Comparison of ENCODE assay signal across 8 cellular contexts in genomic region chr16:51152691-51153261, GRCh38. TPM values are rescaled to one million over a fixed set of nuclear protein-coding genes. Genes with fewer than 3 reads are reported as not detected.
A peak's percentile ranks its signal among the peaks of the same experiment; 100 is the strongest.
DNase-seq lines count a peak whose midpoint lies in the region; ATAC-seq, FAIRE-seq and TF ChIP-seq lines count a peak whose summit lies in the region.
"Had no signal": no experiment of that assay in that cellular context is flagged by ENCODE, and none has a peak within 500 bp of the region (broad histone marks: within the 10 kb centered on the region; RNA-seq: fewer than 3 reads in every experiment).

No MANE protein-coding gene starts in this region.

- no peaks in the 10 kb centered on the region for H4K20me1 ChIP-seq in smooth muscle cell (ENCODE audit: low read depth)

- H3K9ac ChIP-seq in smooth muscle cell (ENCODE audit: low read depth), result no peak overlapping the region

- H3K27me3 ChIP-seq in smooth muscle cell (ENCODE audit: low read depth), result peaks cover 60% of the 10 kb centered on the region

- H3K27ac ChIP-seq in smooth muscle cell (ENCODE audit: low read depth), result no peak overlapping the region
- H3K27ac ChIP-seq: neutrophil had no signal

- H3K9me3 Mint-ChIP-seq in activated T-helper 1 cell treated with anti-CD3 and anti-CD28 coated beads, Interleukin-12 subunit alpha, Interleukin-12 subunit beta, Interleukin-2, Interleukin-4 antibody, amounts not matched to agents 30 ng/mL and 10 ng/mL and 1 ng/mL, durations not matched to agents 14 hours and 24 hours and 36 hours, result peaks cover 5% of the 10 kb centered on the region

- H3F3A ChIP-seq in smooth muscle cell (ENCODE audit: low read depth), result no peaks in the 10 kb centered on the region

- no peaks in the 10 kb centered on the region for H3K36me3 ChIP-seq in smooth muscle cell (ENCODE audit: low read depth)
- H3K36me3 ChIP-seq: neutrophil had no signal

- TF ChIP-seq CTCF in smooth muscle cell (IDR thresholded peaks at IDR 0.05; ENCODE audit: borderline replicate concordance, insufficient read depth, poor library complexity, severe bottlenecking), result no peak

- DNase-seq in H54 (ENCODE audit: insufficient read length, low spot score), result peak; percentile 24
- no peak for DNase-seq in activated T-helper 1 cell treated with anti-CD3 and anti-CD28 coated beads, Interleukin-12 subunit alpha, Interleukin-12 subunit beta, Interleukin-2, Interleukin-4 antibody, amounts not matched to agents 30 ng/mL and 10 ng/mL and 1 ng/mL, durations not matched to agents 14 hours and 24 hours and 36 hours (ENCODE audit: low spot score)
- DNase-seq in smooth muscle cell (lab: John Stamatoyannopoulos, UW; ENCODE audit: unreplicated experiment), result no peak
- no peak for DNase-seq in NCI-H526 treated with DMSO at 0.1 percent for 48 hours (lab: John Stamatoyannopoulos, UW)
- no peak for DNase-seq in stimulated activated CD8-positive, alpha-beta memory T cell treated with anti-CD3 and anti-CD28 coated beads, Interleukin-4, amount 100 ng/mL, for 48 hours

- H3K4me3 Mint-ChIP-seq in activated T-helper 1 cell treated with anti-CD3 and anti-CD28 coated beads, Interleukin-12 subunit alpha, Interleukin-12 subunit beta, Interleukin-2, Interleukin-4 antibody, amounts not matched to agents 30 ng/mL and 10 ng/mL and 1 ng/mL, durations not matched to agents 14 hours and 24 hours and 36 hours, result peak overlapping the region; percentile 27

- peak overlapping the region; percentile 73 for H2AFZ ChIP-seq in smooth muscle cell (ENCODE audit: low read depth)

- peak overlapping the region; percentile 92 for H3K4me3 ChIP-seq in iPS-18c (ENCODE audit: insufficient read depth, low read depth, low read length)
- peak overlapping the region; percentile 76 for H3K4me3 ChIP-seq in smooth muscle cell

- WGBS in smooth muscle cell (ENCODE audit: low lambda C conversion rate), result 2% methylated on average over 41 of the region's 51 CpGs

- intact Hi-C loops in activated T-helper 1 cell treated with anti-CD3 and anti-CD28 coated beads, Interleukin-12 subunit alpha, Interleukin-12 subunit beta, Interleukin-2, Interleukin-4 antibody, amounts not matched to agents 30 ng/mL and 10 ng/mL and 1 ng/mL, durations not matched to agents 14 hours and 24 hours and 36 hours (cut with micrococcal nuclease), result loop anchor here (10.0 kb wide), 1 partner anchor 1868 kb away; the partner anchor contains the start of gene CBLN1

- peak overlapping the region; percentile 90 for H3K4me2 ChIP-seq in smooth muscle cell

- peaks cover 6% of the 10 kb centered on the region for H3K9me3 ChIP-seq in iPS-18c (ENCODE audit: control insufficient read depth, insufficient read depth, low read length)
- no peaks in the 10 kb centered on the region for H3K9me3 ChIP-seq in smooth muscle cell (replicated peaks; ENCODE audit: low read depth)
- H3K9me3 ChIP-seq: neutrophil had no signal

- H3K4me1 Mint-ChIP-seq in activated T-helper 1 cell treated with anti-CD3 and anti-CD28 coated beads, Interleukin-12 subunit alpha, Interleukin-12 subunit beta, Interleukin-2, Interleukin-4 antibody, amounts not matched to agents 30 ng/mL and 10 ng/mL and 1 ng/mL, durations not matched to agents 14 hours and 24 hours and 36 hours (ENCODE audit: low read depth), result no peaks in the 10 kb centered on the region

- H3K27me3 Mint-ChIP-seq in activated T-helper 1 cell treated with anti-CD3 and anti-CD28 coated beads, Interleukin-12 subunit alpha, Interleukin-12 subunit beta, Interleukin-2, Interleukin-4 antibody, amounts not matched to agents 30 ng/mL and 10 ng/mL and 1 ng/mL, durations not matched to agents 14 hours and 24 hours and 36 hours (ENCODE audit: insufficient read depth), result peaks cover 67% of the 10 kb centered on the region

- FAIRE-seq in H54 (lab: Jason Lieb, UNC), result no peak

- peak overlapping the region; percentile 87 for H3K27ac Mint-ChIP-seq in activated T-helper 1 cell treated with anti-CD3 and anti-CD28 coated beads, Interleukin-12 subunit alpha, Interleukin-12 subunit beta, Interleukin-2, Interleukin-4 antibody, amounts not matched to agents 30 ng/mL and 10 ng/mL and 1 ng/mL, durations not matched to agents 14 hours and 24 hours and 36 hours

- H3K79me2 ChIP-seq in smooth muscle cell (ENCODE audit: low read depth), result peaks cover 25% of the 10 kb centered on the region

- no peak for ATAC-seq in GM21619 (IDR thresholded peaks at IDR 0.05; ENCODE audit: unreplicated experiment)

- H3K4me1 ChIP-seq in smooth muscle cell (ENCODE audit: low read depth), result peaks cover 40% of the 10 kb centered on the region

- peaks cover 8% of the 10 kb centered on the region for H3K36me3 Mint-ChIP-seq in activated T-helper 1 cell treated with anti-CD3 and anti-CD28 coated beads, Interleukin-12 subunit alpha, Interleukin-12 subunit beta, Interleukin-2, Interleukin-4 antibody, amounts not matched to agents 30 ng/mL and 10 ng/mL and 1 ng/mL, durations not matched to agents 14 hours and 24 hours and 36 hours (ENCODE audit: low read depth)

- no peak for TF ChIP-seq POLR2A in H54 (IDR thresholded peaks at IDR 0.05; ENCODE audit: low read depth, low read length)

RNA-seq across cellular contexts. Expression of gene SALL1, which starts 1.7 kb away (rescaled TPM):
- not detected in 2 replicates for total RNA-seq in activated T-helper 1 cell treated with anti-CD3 and anti-CD28 coated beads, Interleukin-12 subunit alpha, Interleukin-12 subunit beta, Interleukin-2, Interleukin-4 antibody, amounts not matched to agents 30 ng/mL and 10 ng/mL and 1 ng/mL, durations not matched to agents 14 hours and 24 hours and 36 hours
- total RNA-seq in smooth muscle cell, result 1.7 and 6.2 TPM in 2 replicates
- polyA plus RNA-seq in smooth muscle cell, result 1.6 and 2.2 TPM in 2 replicates
